In genomic region chr3:42443819-42444436, GRCh38 we compare ENCODE assay signal across 8 cellular contexts. TPM values are rescaled to one million over a fixed set of nuclear protein-coding genes. Genes with fewer than 3 reads are reported as not detected.
DNase-seq lines count a peak whose midpoint lies in the region; ATAC-seq and TF ChIP-seq lines count a peak whose summit lies in the region.

No MANE protein-coding gene starts in this region.

- peak; percentile 87 for ATAC-seq in T-helper 17 cell
- peak; percentile 96 for ATAC-seq in left ventricle myocardium superior
- ATAC-seq in GM18873 (IDR thresholded peaks at IDR 0.05; ENCODE audit: low FRiP score, unreplicated experiment): no peak

- peak; percentile 83 for DNase-seq in Daoy (ENCODE audit: low read depth)
- peak; percentile 62 for DNase-seq in HCEC 1CT
- DNase-seq in NCI-H1436 (lab: John Stamatoyannopoulos, UW): peak; percentile 26
- DNase-seq in T-helper 17 cell: peak; percentile 44 to 71 (median 50)
- DNase-seq in amniotic epithelial cell (ENCODE audit: low read depth): peak; percentile 44
- DNase-seq in left ventricle myocardium superior: peak; percentile 87
- DNase-seq in retinal pigment epithelial cell (ENCODE audit: low read depth): no peak

- peaks cover 4% of the 10 kb centered on the region for H3K36me3 Mint-ChIP-seq in T-helper 17 cell (ENCODE audit: low read depth)

- peaks cover 35% of the 10 kb centered on the region for H3K27me3 Mint-ChIP-seq in T-helper 17 cell

- no peak overlapping the region for H3K27ac Mint-ChIP-seq in T-helper 17 cell

- peak; percentile 100 for TF ChIP-seq CTCF in retinal pigment epithelial cell (conservative IDR thresholded peaks at IDR 0.05; ENCODE audit: low read depth, low read length)

- H3K4me1 Mint-ChIP-seq in T-helper 17 cell: no peaks in the 10 kb centered on the region

- H3K9me3 ChIP-seq in T-helper 17 cell (ENCODE audit: control insufficient read depth, low read length, poor library complexity, severe bottlenecking): no peaks in the 10 kb centered on the region

- intact Hi-C loops in left ventricle myocardium superior (cut with micrococcal nuclease): loop anchor here (5.0 to 10.0 kb wide), 2 partner anchors 209 to 552 kb away; no protein-coding TSS in a partner anchor

- H3K4me3 Mint-ChIP-seq in T-helper 17 cell: no peak overlapping the region

- no peak overlapping the region for H3K4me3 ChIP-seq in retinal pigment epithelial cell (ENCODE audit: low read length)

RNA-seq across cellular contexts. Expression of gene LYZL4, which starts 33.5 kb away (rescaled TPM):
- 0.23 TPM in 1 of 2 replicates, not detected in the other for total RNA-seq in Daoy (2014; rRNA removed; shearing (Covaris generic))
- total RNA-seq in T-helper 17 cell (not detected), left ventricle myocardium superior (not detected)

RNA-seq across cellular contexts. Expression of gene VIPR1, which starts 58.5 kb away (rescaled TPM):
- total RNA-seq in Daoy (2014; rRNA removed; shearing (Covaris generic)): 19.3 and 31.7 TPM in 2 replicates
- total RNA-seq in T-helper 17 cell (10 to 100 TPM; 33.4 to 72.9 TPM), left ventricle myocardium superior (2.2 TPM)
